Comparison of ENCODE assay signal across 1 cellular context in the genomic region with DNA sequence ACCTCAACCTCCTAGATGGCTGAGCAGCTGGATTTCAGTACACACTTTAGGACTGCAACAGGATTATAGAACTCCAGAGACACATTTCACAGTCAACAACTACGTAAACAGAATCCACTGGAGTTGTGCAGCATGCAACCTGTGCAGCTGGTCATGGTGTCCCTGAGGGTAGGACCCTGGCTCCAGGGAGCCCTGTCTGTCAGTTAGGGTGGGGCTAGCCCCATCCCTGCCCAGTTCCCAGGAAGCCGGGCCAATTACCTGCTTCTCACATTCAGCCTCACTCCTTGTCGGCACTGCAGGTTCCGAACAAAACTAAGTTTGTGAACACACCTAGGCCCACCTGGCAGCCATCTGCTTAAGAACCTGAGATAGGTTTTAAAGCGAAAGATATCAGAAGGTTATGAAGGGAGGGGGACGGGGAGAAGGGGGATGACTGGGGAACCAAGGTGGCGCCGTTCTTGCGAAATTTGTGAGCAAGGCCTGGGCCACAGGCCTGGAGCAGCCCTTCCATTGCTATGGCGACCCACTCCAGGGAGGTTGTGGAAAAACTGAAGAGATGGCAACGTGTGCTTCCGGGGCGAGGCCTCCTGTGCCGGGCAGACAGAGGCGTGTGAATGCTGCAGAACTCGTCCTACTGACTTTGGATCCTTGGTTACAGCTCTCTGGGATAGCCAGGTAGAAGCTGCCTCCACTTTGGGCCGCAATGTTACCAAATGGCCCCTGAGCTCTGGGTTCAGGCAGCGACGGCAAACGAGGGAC.
TF ChIP-seq lines count a peak whose summit lies in the region.

No MANE protein-coding gene starts in this region.

TF ChIP-seq in HepG2, 621 proteins besides CTCF, POLR2A, EP300 and RAD21:
- no peak for TF ChIP-seq ATF6 (CRISPR knock-in tag; conservative IDR thresholded peaks at IDR 0.05)
- no peak for TF ChIP-seq YEATS4 (CRISPR knock-in tag; IDR thresholded peaks at IDR 0.05; ENCODE audit: borderline replicate concordance)
- TF ChIP-seq PLSCR1 (CRISPR knock-in tag; IDR thresholded peaks at IDR 0.05; ENCODE audit: borderline replicate concordance), result no peak
- TF ChIP-seq CEBPB (IDR thresholded peaks at IDR 0.05; ENCODE audit: borderline replicate concordance, low read depth, low read length), result peak; percentile 15; the same call in 1 of the 2 replicates
